ENCODE assay signal across 30 cellular contexts in genomic region chr3:170967682-170968081, GRCh38. TPM values are rescaled to one million over a fixed set of nuclear protein-coding genes. Genes with fewer than 3 reads are reported as not detected.
"Had no signal": no experiment of that assay in that cellular context is flagged by ENCODE, and none has a peak within 500 bp of the region (broad histone marks: within the 10 kb centered on the region; RNA-seq: fewer than 3 reads in every experiment).

No MANE protein-coding gene starts in this region.

- H3K9me3 Mint-ChIP-seq: dendritic cell treated with granulocyte-macrophage colony-stimulating factor and Interleukin-4, amounts not matched to agents 40 ng/mL and 50 ng/mL, for 4 days had no signal

- H3K27me3 ChIP-seq: heart right ventricle, uterus had no signal

- H3K4me3 Mint-ChIP-seq: activated CD4-positive, alpha-beta T cell treated with anti-CD3 and anti-CD28 coated beads, Interleukin-2, amount 10 ng/mL, durations not matched to agents 24 days and 14 days; activated CD8-positive, alpha-beta T cell treated with anti-CD3 and anti-CD28 coated beads for 36 hours; activated T-helper 17 cell treated with anti-CD3 and anti-CD28 coated beads, Interleukin-2, amount 50 U/mL, for 72 hours; brain; dendritic cell treated with granulocyte-macrophage colony-stimulating factor and Interleukin-4, amounts not matched to agents 40 ng/mL and 50 ng/mL, for 4 days; mesothelial cell of epicardium; naive thymus-derived CD8-positive, alpha-beta T cell; stimulated activated naive B cell treated with anti-CD40 and anti-IgM and Interleukin-4, amounts not matched to agents 10 μg/mL and 1 μg/mL and 100 μg/mL, for 72 hours had no signal

- H3K4me1 ChIP-seq: uterus had no signal

- FAIRE-seq: endometrium had no signal

- ATAC-seq: activated CD4-positive, CD25-positive, alpha-beta regulatory T cell treated with anti-CD3 and anti-CD28 coated beads, Interleukin-2, amount 50 U/mL, for 24 hours; activated CD8-positive, alpha-beta T cell treated with anti-CD3 and anti-CD28 coated beads for 36 hours; activated naive CD4-positive, alpha-beta T cell treated with anti-CD3 and anti-CD28 coated beads, Interleukin-2, amount 50 U/mL, for 72 hours; activated T-helper 17 cell treated with anti-CD3 and anti-CD28 coated beads, Interleukin-2, amount 50 U/mL, for 72 hours; heart right ventricle; left colon; naive thymus-derived CD8-positive, alpha-beta T cell; stimulated activated naive B cell treated with anti-CD40 and anti-IgM and Interleukin-4, amounts not matched to agents 10 μg/mL and 1 μg/mL and 100 μg/mL, for 72 hours had no signal

- H3K4me1 Mint-ChIP-seq: activated CD4-positive, alpha-beta T cell treated with anti-CD3 and anti-CD28 coated beads, Interleukin-2, amount 10 ng/mL, durations not matched to agents 24 days and 14 days; activated T-helper 17 cell treated with anti-CD3 and anti-CD28 coated beads, Interleukin-2, amount 50 U/mL, for 72 hours; brain; mesothelial cell of epicardium; stimulated activated naive B cell treated with anti-CD40 and anti-IgM and Interleukin-4, amounts not matched to agents 10 μg/mL and 1 μg/mL and 100 μg/mL, for 72 hours had no signal

- DNase-seq: activated CD4-positive, alpha-beta T cell treated with anti-CD3 and anti-CD28 coated beads, Interleukin-2, amount 10 ng/mL, durations not matched to agents 24 days and 14 days; activated CD8-positive, alpha-beta T cell treated with anti-CD3 and anti-CD28 coated beads for 36 hours; aorta; effector CD4-positive, alpha-beta T cell; heart right ventricle; islet precursor cell; left colon; naive thymus-derived CD8-positive, alpha-beta T cell; retina; stimulated activated CD4-positive, alpha-beta T cell treated with anti-CD3 and anti-CD28 coated beads, Interleukin-2, amount 100 ng/mL, for 48 hours; stimulated activated CD8-positive, alpha-beta memory T cell treated with anti-CD3 and anti-CD28 coated beads, Interleukin-4, amount 100 ng/mL, for 48 hours; stimulated activated naive B cell treated with anti-CD40 and anti-IgM and Interleukin-4, amounts not matched to agents 10 μg/mL and 1 μg/mL and 100 μg/mL, for 72 hours; T-helper 9 cell; trophoblast cell; uterus had no signal

- H3K9me3 ChIP-seq: uterus had no signal

- H3K4me3 ChIP-seq: heart right ventricle, lung, uterus had no signal

- H3K27me3 Mint-ChIP-seq: activated CD8-positive, alpha-beta T cell treated with anti-CD3 and anti-CD28 coated beads for 36 hours; dendritic cell treated with granulocyte-macrophage colony-stimulating factor and Interleukin-4, amounts not matched to agents 40 ng/mL and 50 ng/mL, for 4 days; progenitor cell of endocrine pancreas had no signal

- H3K36me3 ChIP-seq: heart right ventricle, uterus had no signal

- H3K36me3 Mint-ChIP-seq: activated naive CD4-positive, alpha-beta T cell treated with anti-CD3 and anti-CD28 coated beads, Interleukin-2, amount 50 U/mL, for 72 hours; brain; mesothelial cell of epicardium; stimulated activated naive B cell treated with anti-CD40 and anti-IgM and Interleukin-4, amounts not matched to agents 10 μg/mL and 1 μg/mL and 100 μg/mL, for 72 hours had no signal

- H3K27ac Mint-ChIP-seq: activated CD4-positive, alpha-beta T cell treated with anti-CD3 and anti-CD28 coated beads, Interleukin-2, amount 10 ng/mL, durations not matched to agents 24 days and 14 days; activated CD8-positive, alpha-beta T cell treated with anti-CD3 and anti-CD28 coated beads for 36 hours; activated naive CD4-positive, alpha-beta T cell treated with anti-CD3 and anti-CD28 coated beads, Interleukin-2, amount 50 U/mL, for 72 hours; activated T-helper 17 cell treated with anti-CD3 and anti-CD28 coated beads, Interleukin-2, amount 50 U/mL, for 72 hours; brain; dendritic cell treated with granulocyte-macrophage colony-stimulating factor and Interleukin-4, amounts not matched to agents 40 ng/mL and 50 ng/mL, for 4 days; mesothelial cell of epicardium; naive thymus-derived CD8-positive, alpha-beta T cell; progenitor cell of endocrine pancreas; stimulated activated naive B cell treated with anti-CD40 and anti-IgM and Interleukin-4, amounts not matched to agents 10 μg/mL and 1 μg/mL and 100 μg/mL, for 72 hours had no signal

- H3K27ac ChIP-seq: heart right ventricle, uterus, VCaP had no signal

RNA-seq across cellular contexts. Expression of gene SLC2A2, which starts 58.8 kb away (rescaled TPM):
- total RNA-seq: activated CD4-positive, alpha-beta T cell treated with anti-CD3 and anti-CD28 coated beads, Interleukin-2, amount 10 ng/mL, durations not matched to agents 24 days and 14 days; activated CD8-positive, alpha-beta T cell treated with anti-CD3 and anti-CD28 coated beads for 36 hours; activated naive CD4-positive, alpha-beta T cell treated with anti-CD3 and anti-CD28 coated beads, Interleukin-2, amount 50 U/mL, for 72 hours; activated T-helper 17 cell treated with anti-CD3 and anti-CD28 coated beads, Interleukin-2, amount 50 U/mL, for 72 hours; aorta; cardiac septum; chondrocyte; epithelial cell of proximal tubule; heart right ventricle; left colon; mesothelial cell of epicardium; naive thymus-derived CD8-positive, alpha-beta T cell; osteoblast; temporal lobe; uterus had no signal
- polyA plus RNA-seq: heart right ventricle; lung; naive thymus-derived CD8-positive, alpha-beta T cell had no signal
